17 cellular contexts compared by ENCODE assay signal in the genomic region with DNA sequence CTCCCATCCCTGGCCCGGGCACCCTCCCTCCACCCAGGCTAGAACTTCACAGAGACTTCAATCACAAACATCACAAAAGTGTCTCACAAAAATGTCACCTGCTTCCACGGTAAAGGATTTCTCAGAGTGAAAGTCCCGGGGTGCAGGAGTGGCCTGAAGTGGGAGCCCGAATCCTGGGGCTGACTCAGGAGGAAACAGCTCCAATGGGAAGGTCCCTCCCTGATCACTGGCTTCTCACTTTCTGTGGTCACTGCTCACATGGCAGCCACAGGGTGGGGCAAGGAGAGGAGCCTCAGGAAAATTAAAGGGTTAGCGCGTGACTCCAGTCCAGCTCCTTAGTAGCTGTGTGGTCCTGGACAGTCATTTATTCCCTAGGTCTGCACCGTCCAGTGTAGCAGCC.
"Had no signal": no experiment of that assay in that cellular context is flagged by ENCODE, and none has a peak within 500 bp of the region (broad histone marks: within the 10 kb centered on the region; RNA-seq: fewer than 3 reads in every experiment).

No MANE protein-coding gene starts in this region.

- H3K27ac ChIP-seq: colonic mucosa, foreskin keratinocyte, neutrophil, ovary, right atrium auricular region, sigmoid colon, skin epidermis, stomach, suprapubic skin, thyroid gland, upper lobe of left lung, uterus had no signal

- H3K9me3 ChIP-seq: colonic mucosa, neutrophil, ovary, right atrium auricular region, sigmoid colon, stomach, suprapubic skin, thyroid gland, upper lobe of left lung, uterus had no signal

- ATAC-seq: foreskin keratinocyte; naive thymus-derived CD8-positive, alpha-beta T cell had no signal

- H3K4me1 ChIP-seq: colonic mucosa, foreskin keratinocyte, right atrium auricular region, sigmoid colon, stomach, suprapubic skin, thyroid gland, upper lobe of left lung, uterus had no signal

- H3K4me3 ChIP-seq: colonic mucosa, ovary, right atrium auricular region, sigmoid colon, skin epidermis, stomach, suprapubic skin, thyroid gland, upper lobe of left lung, uterus had no signal

- DNase-seq: colonic mucosa; dermis blood vessel endothelial cell; foreskin keratinocyte; mesendoderm; naive thymus-derived CD8-positive, alpha-beta T cell; ovary; sigmoid colon; stimulated activated CD4-positive, alpha-beta T cell treated with anti-CD3 and anti-CD28 coated beads, Interleukin-12 subunit alpha, Interleukin-12 subunit beta, amount 100 ng/mL, for 4 hours; stimulated activated naive CD4-positive, alpha-beta T cell; stomach; thyroid gland; upper lobe of left lung; uterus had no signal

- H3K36me3 ChIP-seq: colonic mucosa, neutrophil, ovary, right atrium auricular region, sigmoid colon, stomach, suprapubic skin, thyroid gland, upper lobe of left lung, uterus had no signal

- H3K27me3 ChIP-seq: colonic mucosa, foreskin keratinocyte, neutrophil, ovary, right atrium auricular region, thyroid gland, upper lobe of left lung, uterus had no signal
